In genomic region chr7:56062382-56062781, GRCh38 we compare ENCODE assay signal across 1 cellular context.
TF ChIP-seq lines count a peak whose summit lies in the region.

No MANE protein-coding gene starts in this region.

TF ChIP-seq in K562, 482 proteins besides CTCF, POLR2A, EP300 and RAD21:
- TF ChIP-seq MYC (IDR thresholded peaks at IDR 0.05; ENCODE audit: low read depth, low read length) (no peak), MYC (CRISPR knock-in tag; IDR thresholded peaks at IDR 0.05; ENCODE audit: borderline replicate concordance, low read depth) (no peak), SMARCE1 (IDR thresholded peaks at IDR 0.05) (peak; percentile 85), SMARCC2 (IDR thresholded peaks at IDR 0.05; ENCODE audit: low read depth) (peak; percentile 61; the same call in 1 of the 2 replicates), POLR3G (IDR thresholded peaks at IDR 0.05; ENCODE audit: extremely low read depth, insufficient read length, insufficient replicate concordance) (no peak), DPF2 (IDR thresholded peaks at IDR 0.05) (peak; percentile 89), ZNF592 (IDR thresholded peaks at IDR 0.05) (peak; percentile 53; the same call in 1 of the 2 replicates), SRSF7 (optimal IDR thresholded peaks at IDR 0.05; ENCODE audit: low read depth, low read length) (no peak), JUN (IDR thresholded peaks at IDR 0.05; ENCODE audit: borderline replicate concordance, low read depth, low read length) (peak; percentile 79), JUN (CRISPR knock-in tag; IDR thresholded peaks at IDR 0.05; ENCODE audit: borderline replicate concordance) (no peak), FOXA1 (IDR thresholded peaks at IDR 0.05; ENCODE audit: borderline replicate concordance) (no peak), ETV1 (tag; conservative IDR thresholded peaks at IDR 0.05; ENCODE audit: low read depth) (0 out of 2 replicates have a peak, but pooled peaks have one; percentile 18), E2F4 (CRISPR knock-in tag; IDR thresholded peaks at IDR 0.05; ENCODE audit: low read depth) (no peak), FOS (IDR thresholded peaks at IDR 0.05; ENCODE audit: extremely low read depth, insufficient read length) (peak; percentile 46), ARID1B (IDR thresholded peaks at IDR 0.05) (peak; percentile 84), TBL1XR1 (IDR thresholded peaks at IDR 0.05; ENCODE audit: low read length in 2 of 2) (peak in 1 of 2 experiments; percentile 35; a peak in 1 of 4 replicates), NFATC3 (IDR thresholded peaks at IDR 0.05) (peak; percentile 89), JUND (IDR thresholded peaks at IDR 0.05; ENCODE audit: borderline replicate concordance, low read depth, low read length) (peak; percentile 98), JUND (tag; IDR thresholded peaks at IDR 0.05; ENCODE audit: borderline replicate concordance, low read depth, low read length) (peak; percentile 96), HMBOX1 (IDR thresholded peaks at IDR 0.05) (peak; percentile 49; the same call in 1 of the 2 replicates), FOSL1 (tag; conservative IDR thresholded peaks at IDR 0.05) (peak; percentile 97), TAF15 (IDR thresholded peaks at IDR 0.05; ENCODE audit: low read depth, low read length) (no peak), ZBTB40 (IDR thresholded peaks at IDR 0.05) (no peak), ZBTB40 (CRISPR knock-in tag; IDR thresholded peaks at IDR 0.05) (no peak), CHD1 (IDR thresholded peaks at IDR 0.05; ENCODE audit: low read length) (no peak), SMARCA4 (IDR thresholded peaks at IDR 0.05) (peak; percentile 86), CREM (IDR thresholded peaks at IDR 0.05; ENCODE audit: low read depth) (peak; percentile 33; the same call in 1 of the 2 replicates), RCOR1 (IDR thresholded peaks at IDR 0.05; ENCODE audit: borderline replicate concordance in 1 of 2, low read depth in 2 of 2, low read length in 2 of 2) (0 out of 4 replicates have a peak, but pooled peaks of 1 of the 2 experiments have one; percentile 55), POLR2G (IDR thresholded peaks at IDR 0.05; ENCODE audit: low read depth, low read length) (0 out of 2 replicates have a peak, but pooled peaks have one; percentile 18), EGR1 (conservative IDR thresholded peaks at IDR 0.05) (0 out of 2 replicates have a peak, but pooled peaks have one; percentile 31), DACH1 (IDR thresholded peaks at IDR 0.05; ENCODE audit: partially characterized antibody) (peak; percentile 33), ATF3 (IDR thresholded peaks at IDR 0.05) (peak; percentile 94), ATF3 (CRISPR knock-in tag; conservative IDR thresholded peaks at IDR 0.05) (peak; percentile 65; the same call in 1 of the 2 replicates), ARID3A (IDR thresholded peaks at IDR 0.05; ENCODE audit: borderline replicate concordance, low read depth, low read length) (peak; percentile 54; the same call in 1 of the 2 replicates), MEF2D (tag; conservative IDR thresholded peaks at IDR 0.05; ENCODE audit: low read depth) (0 out of 2 replicates have a peak, but pooled peaks have one; percentile 14), RBFOX2 (IDR thresholded peaks at IDR 0.05; ENCODE audit: low read depth, low read length) (peak; percentile 18), MAFK (IDR thresholded peaks at IDR 0.05; ENCODE audit: low read length) (0 out of 2 replicates have a peak, but pooled peaks have one; percentile 11)
